In the genomic region with DNA sequence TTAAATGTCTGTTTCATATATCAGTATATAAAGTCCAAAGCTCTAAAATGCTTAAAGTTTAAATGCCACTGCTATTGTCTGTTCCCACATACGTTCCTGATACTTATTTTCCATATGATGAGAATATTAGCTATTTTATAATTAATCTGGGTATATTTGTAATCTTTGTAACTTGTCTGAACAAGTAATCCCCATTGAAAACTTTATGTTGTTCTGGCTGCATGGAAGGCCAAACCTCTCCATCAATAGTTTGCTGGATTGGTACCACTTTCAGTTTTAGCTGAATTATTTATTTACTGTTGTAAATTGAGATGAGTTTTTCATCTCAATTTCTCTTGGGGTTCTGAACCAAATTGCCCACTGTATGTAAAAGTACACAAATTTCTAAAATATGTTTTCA, we compare ENCODE assay signal across 1 cellular context.
TF ChIP-seq lines count a peak whose summit lies in the region.

No MANE protein-coding gene starts in this region.

TF ChIP-seq in H1, 55 proteins besides CTCF, POLR2A, EP300 and RAD21:
- TF ChIP-seq SP1 (IDR thresholded peaks at IDR 0.05; ENCODE audit: low read depth, low read length) (no peak), MAFK (IDR thresholded peaks at IDR 0.05; ENCODE audit: low read depth, low read length) (no peak), YY1 (IDR thresholded peaks at IDR 0.05; ENCODE audit: low read depth, low read length) (no peak), CBX8 (IDR thresholded peaks at IDR 0.05; ENCODE audit: borderline replicate concordance, low read depth, low read length) (no peak), ZNF274 (IDR thresholded peaks at IDR 0.05; ENCODE audit: borderline replicate concordance, extremely low read depth, low read length) (no peak), TCF12 (IDR thresholded peaks at IDR 0.05; ENCODE audit: low read depth, low read length) (no peak), KDM5A (IDR thresholded peaks at IDR 0.05; ENCODE audit: low read length) (no peak), RBBP5 (IDR thresholded peaks at IDR 0.05; ENCODE audit: borderline replicate concordance, low read depth, low read length) (no peak), KDM1A (IDR thresholded peaks at IDR 0.05; ENCODE audit: borderline replicate concordance, low read length) (no peak), GTF2F1 (IDR thresholded peaks at IDR 0.05; ENCODE audit: borderline replicate concordance, low read depth, low read length) (no peak), SP4 (IDR thresholded peaks at IDR 0.05; ENCODE audit: low read length) (no peak), NRF1 (IDR thresholded peaks at IDR 0.05; ENCODE audit: low read depth, low read length) (no peak)
- TF ChIP-seq, protein P1, sequence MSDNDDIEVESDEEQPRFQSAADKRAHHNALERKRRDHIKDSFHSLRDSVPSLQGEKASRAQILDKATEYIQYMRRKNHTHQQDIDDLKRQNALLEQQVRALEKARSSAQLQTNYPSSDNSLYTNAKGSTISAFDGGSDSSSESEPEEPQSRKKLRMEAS (IDR thresholded peaks at IDR 0.05) = no peak
- TF ChIP-seq, protein P2, sequence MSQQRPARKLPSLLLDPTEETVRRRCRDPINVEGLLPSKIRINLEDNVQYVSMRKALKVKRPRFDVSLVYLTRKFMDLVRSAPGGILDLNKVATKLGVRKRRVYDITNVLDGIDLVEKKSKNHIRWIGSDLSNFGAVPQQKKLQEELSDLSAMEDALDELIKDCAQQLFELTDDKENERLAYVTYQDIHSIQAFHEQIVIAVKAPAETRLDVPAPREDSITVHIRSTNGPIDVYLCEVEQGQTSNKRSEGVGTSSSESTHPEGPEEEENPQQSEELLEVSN (IDR thresholded peaks at IDR 0.05) = no peak
- TF ChIP-seq, protein P3, sequence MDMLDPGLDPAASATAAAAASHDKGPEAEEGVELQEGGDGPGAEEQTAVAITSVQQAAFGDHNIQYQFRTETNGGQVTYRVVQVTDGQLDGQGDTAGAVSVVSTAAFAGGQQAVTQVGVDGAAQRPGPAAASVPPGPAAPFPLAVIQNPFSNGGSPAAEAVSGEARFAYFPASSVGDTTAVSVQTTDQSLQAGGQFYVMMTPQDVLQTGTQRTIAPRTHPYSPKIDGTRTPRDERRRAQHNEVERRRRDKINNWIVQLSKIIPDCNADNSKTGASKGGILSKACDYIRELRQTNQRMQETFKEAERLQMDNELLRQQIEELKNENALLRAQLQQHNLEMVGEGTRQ (IDR thresholded peaks at IDR 0.05; ENCODE audit: low read length) = no peak
